In the genomic region with DNA sequence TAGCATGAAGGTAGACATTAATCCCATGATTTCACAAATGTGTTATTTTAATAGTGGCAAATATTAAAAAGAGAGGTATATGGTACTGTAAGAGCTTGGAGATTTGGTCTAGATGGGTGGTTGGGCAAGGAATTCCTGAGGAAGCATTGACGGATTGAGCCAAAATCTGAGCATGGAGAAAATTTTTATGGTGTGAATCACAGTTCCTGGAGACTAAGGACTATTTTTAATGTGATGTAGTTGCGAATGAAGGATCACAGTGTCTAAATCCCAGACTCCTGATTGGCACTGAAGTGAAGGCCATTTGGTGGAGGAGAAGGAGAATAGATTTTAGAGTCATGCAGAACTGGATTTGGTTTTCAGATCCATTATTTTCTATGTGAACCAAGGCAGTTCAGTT, we compare ENCODE assay signal across 13 cellular contexts.
DNase-seq lines count a peak whose midpoint lies in the region; ATAC-seq and TF ChIP-seq lines count a peak whose summit lies in the region.
"Had no signal": no experiment of that assay in that cellular context is flagged by ENCODE, and none has a peak within 500 bp of the region (broad histone marks: within the 10 kb centered on the region; RNA-seq: fewer than 3 reads in every experiment).

No MANE protein-coding gene starts in this region.

- H3K4me3 ChIP-seq in AG09309 (ENCODE audit: control insufficient read depth, low read depth, low read length) (no peak overlapping the region), coronary artery (no peak overlapping the region)
- H3K4me3 ChIP-seq: transverse colon had no signal

- DNase-seq in AG09309 (ENCODE audit: low read depth) (peak; percentile 54), M059J (ENCODE audit: low read depth) (peak; percentile 66), coronary artery (ENCODE audit: low spot score) (no peak), myocyte (ENCODE audit: low read depth) (peak; percentile 54), NCI-H526 treated with DMSO at 0.1 percent for 48 hours (lab: John Stamatoyannopoulos, UW) (no peak)
- no peak for DNase-seq in activated naive CD4-positive, alpha-beta T cell treated with anti-CD3 and anti-CD28 coated beads, Interleukin-2, amount 50 U/mL, for 72 hours (ENCODE audit: low spot score in 2 of 2)
- DNase-seq in activated CD8-positive, alpha-beta T cell treated with anti-CD3 and anti-CD28 coated beads, Interleukin-2, amount 10 ng/mL, durations not matched to agents 7 days and 5 days: no peak
- DNase-seq in activated CD8-positive, alpha-beta memory T cell treated with anti-CD3 and anti-CD28 coated beads, Interleukin-2, amount 10 ng/mL, durations not matched to agents 7 days and 5 days: no peak
- DNase-seq: activated CD4-positive, alpha-beta T cell treated with anti-CD3 and anti-CD28 coated beads for 36 hours; T-helper 1 cell; transverse colon had no signal

- CTCF ChIA-PET in activated CD8-positive, alpha-beta T cell treated with anti-CD3 and anti-CD28 coated beads, Interleukin-2, amount 10 ng/mL, durations not matched to agents 7 days and 5 days (lab: Charles Lee): no interaction called here
- CTCF ChIA-PET in activated CD8-positive, alpha-beta memory T cell treated with anti-CD3 and anti-CD28 coated beads, Interleukin-2, amount 10 ng/mL, durations not matched to agents 7 days and 5 days (lab: Charles Lee): no interaction called here

- H3K9me3 Mint-ChIP-seq in activated naive CD4-positive, alpha-beta T cell treated with anti-CD3 and anti-CD28 coated beads, Interleukin-2, amount 50 U/mL, for 72 hours: no peaks in the 10 kb centered on the region
- no peaks in the 10 kb centered on the region for H3K9me3 Mint-ChIP-seq in activated CD8-positive, alpha-beta T cell treated with anti-CD3 and anti-CD28 coated beads, Interleukin-2, amount 10 ng/mL, durations not matched to agents 7 days and 5 days (ENCODE audit: insufficient read depth)
- no peaks in the 10 kb centered on the region for H3K9me3 Mint-ChIP-seq in activated CD8-positive, alpha-beta memory T cell treated with anti-CD3 and anti-CD28 coated beads, Interleukin-2, amount 10 ng/mL, durations not matched to agents 7 days and 5 days (ENCODE audit: low read depth)
- H3K9me3 Mint-ChIP-seq: brain had no signal

- no peaks in the 10 kb centered on the region for H3K27me3 Mint-ChIP-seq in activated CD8-positive, alpha-beta T cell treated with anti-CD3 and anti-CD28 coated beads, Interleukin-2, amount 10 ng/mL, durations not matched to agents 7 days and 5 days (ENCODE audit: low read depth)
- H3K27me3 Mint-ChIP-seq in activated CD8-positive, alpha-beta memory T cell treated with anti-CD3 and anti-CD28 coated beads, Interleukin-2, amount 10 ng/mL, durations not matched to agents 7 days and 5 days: no peaks in the 10 kb centered on the region
- H3K27me3 Mint-ChIP-seq: activated CD4-positive, alpha-beta T cell treated with anti-CD3 and anti-CD28 coated beads for 36 hours had no signal

- H3K4me3 Mint-ChIP-seq in activated CD8-positive, alpha-beta T cell treated with anti-CD3 and anti-CD28 coated beads, Interleukin-2, amount 10 ng/mL, durations not matched to agents 7 days and 5 days: no peak overlapping the region
- H3K4me3 Mint-ChIP-seq in activated CD8-positive, alpha-beta memory T cell treated with anti-CD3 and anti-CD28 coated beads, Interleukin-2, amount 10 ng/mL, durations not matched to agents 7 days and 5 days: no peak overlapping the region
- H3K4me3 Mint-ChIP-seq: activated CD4-positive, alpha-beta T cell treated with anti-CD3 and anti-CD28 coated beads for 36 hours; brain had no signal

- H3K4me1 Mint-ChIP-seq in activated CD8-positive, alpha-beta T cell treated with anti-CD3 and anti-CD28 coated beads, Interleukin-2, amount 10 ng/mL, durations not matched to agents 7 days and 5 days (ENCODE audit: low read depth): no peaks in the 10 kb centered on the region
- no peaks in the 10 kb centered on the region for H3K4me1 Mint-ChIP-seq in activated CD8-positive, alpha-beta memory T cell treated with anti-CD3 and anti-CD28 coated beads, Interleukin-2, amount 10 ng/mL, durations not matched to agents 7 days and 5 days
- H3K4me1 Mint-ChIP-seq: activated CD4-positive, alpha-beta T cell treated with anti-CD3 and anti-CD28 coated beads for 36 hours had no signal

- TF ChIP-seq CTCF in AG09309 (IDR thresholded peaks at IDR 0.05; ENCODE audit: control insufficient read depth, insufficient read depth, low read depth, low read length, missing control alignments) (no peak), coronary artery (IDR thresholded peaks at IDR 0.05) (no peak)

- H3K27ac ChIP-seq in coronary artery: peak overlapping the region; percentile 32 to 50
- H3K27ac ChIP-seq: parathyroid adenoma, transverse colon had no signal

- H3K36me3 Mint-ChIP-seq in activated naive CD4-positive, alpha-beta T cell treated with anti-CD3 and anti-CD28 coated beads, Interleukin-2, amount 50 U/mL, for 72 hours: no peaks in the 10 kb centered on the region
- no peaks in the 10 kb centered on the region for H3K36me3 Mint-ChIP-seq in activated CD8-positive, alpha-beta T cell treated with anti-CD3 and anti-CD28 coated beads, Interleukin-2, amount 10 ng/mL, durations not matched to agents 7 days and 5 days (ENCODE audit: low read depth)
- no peaks in the 10 kb centered on the region for H3K36me3 Mint-ChIP-seq in activated CD8-positive, alpha-beta memory T cell treated with anti-CD3 and anti-CD28 coated beads, Interleukin-2, amount 10 ng/mL, durations not matched to agents 7 days and 5 days

- POLR2A ChIA-PET in activated CD8-positive, alpha-beta T cell treated with anti-CD3 and anti-CD28 coated beads, Interleukin-2, amount 10 ng/mL, durations not matched to agents 7 days and 5 days (lab: Charles Lee): no interaction called here

- H3K27ac Mint-ChIP-seq in activated naive CD4-positive, alpha-beta T cell treated with anti-CD3 and anti-CD28 coated beads, Interleukin-2, amount 50 U/mL, for 72 hours: no peak overlapping the region
- H3K27ac Mint-ChIP-seq in activated CD8-positive, alpha-beta T cell treated with anti-CD3 and anti-CD28 coated beads, Interleukin-2, amount 10 ng/mL, durations not matched to agents 7 days and 5 days: no peak overlapping the region
- no peak overlapping the region for H3K27ac Mint-ChIP-seq in activated CD8-positive, alpha-beta memory T cell treated with anti-CD3 and anti-CD28 coated beads, Interleukin-2, amount 10 ng/mL, durations not matched to agents 7 days and 5 days
- H3K27ac Mint-ChIP-seq: activated CD4-positive, alpha-beta T cell treated with anti-CD3 and anti-CD28 coated beads for 36 hours; brain had no signal

- no peak for ATAC-seq in activated naive CD4-positive, alpha-beta T cell treated with anti-CD3 and anti-CD28 coated beads, Interleukin-2, amount 50 U/mL, for 72 hours
- ATAC-seq in activated CD8-positive, alpha-beta T cell treated with anti-CD3 and anti-CD28 coated beads, Interleukin-2, amount 10 ng/mL, durations not matched to agents 7 days and 5 days: no peak
- ATAC-seq in activated CD8-positive, alpha-beta memory T cell treated with anti-CD3 and anti-CD28 coated beads, Interleukin-2, amount 10 ng/mL, durations not matched to agents 7 days and 5 days: no peak
- ATAC-seq: activated CD4-positive, alpha-beta T cell treated with anti-CD3 and anti-CD28 coated beads for 36 hours had no signal

Comparison
In these comparisons a context has a peak if more than half of its experiments do, and no peak if none do; other contexts are left out.
1. DNase-seq: peak in AG09309 (single experiment), M059J (single experiment) and myocyte (single experiment); none in coronary artery (single experiment), activated naive CD4-positive, alpha-beta T cell treated with anti-CD3 and anti-CD28 coated beads, Interleukin-2, amount 50 U/mL, for 72 hours (0 of 2), activated CD8-positive, alpha-beta T cell treated with anti-CD3 and anti-CD28 coated beads, Interleukin-2, amount 10 ng/mL, durations not matched to agents 7 days and 5 days (single experiment), NCI-H526 treated with DMSO at 0.1 percent for 48 hours (single experiment) and activated CD8-positive, alpha-beta memory T cell treated with anti-CD3 and anti-CD28 coated beads, Interleukin-2, amount 10 ng/mL, durations not matched to agents 7 days and 5 days (single experiment).